Comparison of ENCODE assay signal across 8 cellular contexts in the genomic region with DNA sequence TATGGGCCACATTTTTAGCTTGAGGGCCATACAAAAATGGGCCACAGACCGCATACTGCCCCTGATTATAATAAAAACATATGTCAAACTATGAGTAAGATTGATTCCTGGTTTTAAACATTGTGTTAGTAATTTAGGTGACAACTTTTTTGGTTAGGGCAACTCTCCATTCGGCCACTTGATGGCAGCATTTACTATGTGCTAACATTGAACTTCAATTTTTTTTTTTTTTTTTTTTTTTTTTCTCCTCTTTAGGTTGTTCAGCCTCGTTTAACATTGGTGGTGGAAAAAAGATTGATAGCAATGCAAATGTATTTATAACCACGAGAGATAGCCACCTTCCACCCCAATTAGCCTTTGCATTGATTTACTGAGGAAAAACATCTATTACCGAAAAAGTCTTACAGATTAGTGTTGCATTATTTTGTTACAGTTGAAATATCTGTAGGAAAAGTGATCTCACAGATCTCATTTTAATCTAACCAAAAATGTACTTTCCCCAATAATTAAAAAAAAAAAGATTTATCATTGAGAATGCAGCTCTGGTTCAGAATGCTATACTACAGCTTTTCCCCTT.
A peak's percentile ranks its signal among the peaks of the same experiment; 100 is the strongest.
DNase-seq lines count a peak whose midpoint lies in the region; ATAC-seq, FAIRE-seq and TF ChIP-seq lines count a peak whose summit lies in the region.

No MANE protein-coding gene starts in this region.

- WGBS in thyroid gland, 2 donors, result 6 to 9% methylated on average over 5 of the region's 5 CpGs

- no peaks in the 10 kb centered on the region for H3K9me3 ChIP-seq in CD8-positive, alpha-beta T cell (ENCODE audit: low read length)
- no peaks in the 10 kb centered on the region for H3K9me3 ChIP-seq in thyroid gland

- no peak for ATAC-seq in CD8-positive, alpha-beta T cell

- FAIRE-seq in endometrium (lab: Jason Lieb, UNC), result peak; percentile 96

- H3K9me3 Mint-ChIP-seq in CD8-positive, alpha-beta T cell, result no peaks in the 10 kb centered on the region

- no peak overlapping the region for H3K27ac ChIP-seq in CD8-positive, alpha-beta T cell (ENCODE audit: low read depth, low read length)
- H3K27ac ChIP-seq in thyroid gland, result no peak overlapping the region

- TF ChIP-seq POLR2A in thyroid gland (IDR thresholded peaks at IDR 0.05), result no peak

- peak; percentile 70 for TF ChIP-seq CTCF in CD8-positive, alpha-beta T cell (IDR thresholded peaks at IDR 0.05)
- TF ChIP-seq CTCF in GM20000 (IDR thresholded peaks at IDR 0.05; ENCODE audit: extremely low read depth, missing control alignments) (peak; percentile 35), WI38 (IDR thresholded peaks at IDR 0.05; ENCODE audit: low read depth, low read length) (peak; percentile 54), thyroid gland (IDR thresholded peaks at IDR 0.05) (peak; percentile 51 to 88 (median 67))

- H3K4me1 Mint-ChIP-seq in CD8-positive, alpha-beta T cell (ENCODE audit: low read depth), result no peaks in the 10 kb centered on the region

- H3K27me3 Mint-ChIP-seq in CD8-positive, alpha-beta T cell (ENCODE audit: low read depth), result no peaks in the 10 kb centered on the region

- CTCF ChIA-PET in CD8-positive, alpha-beta T cell (lab: Charles Lee), result interaction anchor here (0.9 to 1.0 kb wide), 2 partner anchors 9 to 395 kb away, joined by 4 read pairs; no protein-coding TSS in a partner anchor

- H3K4me3 Mint-ChIP-seq in CD8-positive, alpha-beta T cell, result no peak overlapping the region

- H3K27ac Mint-ChIP-seq in CD8-positive, alpha-beta T cell, result no peak overlapping the region

- peak in 4 of 7 experiments; percentile 5 to 54 (median 34) for DNase-seq in CD8-positive, alpha-beta T cell
- peak; percentile 28 for DNase-seq in GM20000 (ENCODE audit: low spot score)
- peak; percentile 64 for DNase-seq in NCI-H2029 treated with DMSO at 0.1 percent for 48 hours (lab: John Stamatoyannopoulos, UW)
- peak; percentile 65 for DNase-seq in myocyte (ENCODE audit: low read depth)
- peak; percentile 54 to 56 for DNase-seq in thyroid gland
- DNase-seq in mesenteric fat pad (ENCODE audit: low spot score), result no peak

- H3K27me3 ChIP-seq in CD8-positive, alpha-beta T cell (ENCODE audit: insufficient read depth, low read length), result no peaks in the 10 kb centered on the region
- H3K27me3 ChIP-seq in thyroid gland, result no peaks in the 10 kb centered on the region

- H3K4me1 ChIP-seq in CD8-positive, alpha-beta T cell (ENCODE audit: insufficient read depth, low read length), result no peaks in the 10 kb centered on the region
- peaks cover 0 to 3% of the 10 kb centered on the region in 2 donors for H3K4me1 ChIP-seq in thyroid gland

- no peaks in the 10 kb centered on the region for H3K36me3 Mint-ChIP-seq in CD8-positive, alpha-beta T cell

- no peak overlapping the region for H3K4me3 ChIP-seq in CD8-positive, alpha-beta T cell (ENCODE audit: low read depth, low read length)
- H3K4me3 ChIP-seq in WI38 (ENCODE audit: low read depth, low read length), result no peak overlapping the region
- H3K4me3 ChIP-seq in thyroid gland (replicated peaks in 1 of 3), result no peak overlapping the region

- POLR2A ChIA-PET in CD8-positive, alpha-beta T cell (lab: Charles Lee), result interaction anchor here (0.7 kb wide), 1 partner anchor 1477 kb away, joined by 3 read pairs; no protein-coding TSS in a partner anchor

- intact Hi-C loops in CD8-positive, alpha-beta T cell (cut with DNase I, micrococcal nuclease), result no loop called here
- intact Hi-C loops in thyroid gland (cut with DNase I), result no loop called here

- no peaks in the 10 kb centered on the region for H3K36me3 ChIP-seq in CD8-positive, alpha-beta T cell (ENCODE audit: insufficient read depth, low read length)
- H3K36me3 ChIP-seq in thyroid gland, result no peaks in the 10 kb centered on the region
